Comparison of ENCODE assay signal across 1 cellular context in the genomic region with DNA sequence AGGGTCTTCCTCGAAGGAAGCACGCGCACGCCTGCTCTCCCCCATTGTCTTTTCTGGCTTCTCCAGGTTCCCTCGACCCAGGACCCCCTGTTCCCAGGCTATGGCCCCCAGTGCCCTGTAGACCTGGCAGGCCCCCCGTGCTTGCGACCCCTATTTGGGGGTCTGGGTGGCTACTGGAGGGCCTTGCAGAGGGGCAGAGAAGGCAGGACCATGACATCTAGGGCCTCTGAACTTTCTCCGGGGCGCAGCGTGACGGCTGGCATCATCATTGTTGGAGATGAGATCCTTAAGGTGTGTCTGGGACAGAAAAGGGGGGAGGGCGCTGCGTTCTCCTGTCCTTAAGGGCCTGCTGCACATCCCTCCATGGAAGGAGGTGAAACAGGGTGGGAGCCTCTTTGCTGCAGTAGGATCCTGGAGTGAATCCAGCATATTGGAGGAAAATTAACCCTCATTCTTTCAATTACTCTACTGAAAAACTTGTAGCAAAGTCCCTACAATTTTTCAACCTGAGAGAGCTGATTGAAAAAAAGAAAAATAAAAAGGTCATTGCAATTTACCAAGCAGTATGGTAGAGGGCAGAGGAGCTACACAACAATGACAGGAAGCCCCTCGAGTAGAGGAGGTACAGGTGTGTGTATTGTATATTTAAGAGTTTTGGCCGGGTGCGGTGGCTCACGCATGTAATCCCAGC.
A peak's percentile ranks its signal among the peaks of the same experiment; 100 is the strongest.
TF ChIP-seq lines count a peak whose summit lies in the region.

No MANE protein-coding gene starts in this region.

TF ChIP-seq in HepG2, 621 proteins besides CTCF, POLR2A, EP300 and RAD21:
- TF ChIP-seq RBFOX2 (IDR thresholded peaks at IDR 0.05; ENCODE audit: low read depth, low read length) (0 out of 2 replicates have a peak, but pooled peaks have one; percentile 35), SIX4 (CRISPR knock-in tag; IDR thresholded peaks at IDR 0.05) (no peak), FOXM1 (CRISPR knock-in tag; IDR thresholded peaks at IDR 0.05) (no peak)
- TF ChIP-seq, protein P1, sequence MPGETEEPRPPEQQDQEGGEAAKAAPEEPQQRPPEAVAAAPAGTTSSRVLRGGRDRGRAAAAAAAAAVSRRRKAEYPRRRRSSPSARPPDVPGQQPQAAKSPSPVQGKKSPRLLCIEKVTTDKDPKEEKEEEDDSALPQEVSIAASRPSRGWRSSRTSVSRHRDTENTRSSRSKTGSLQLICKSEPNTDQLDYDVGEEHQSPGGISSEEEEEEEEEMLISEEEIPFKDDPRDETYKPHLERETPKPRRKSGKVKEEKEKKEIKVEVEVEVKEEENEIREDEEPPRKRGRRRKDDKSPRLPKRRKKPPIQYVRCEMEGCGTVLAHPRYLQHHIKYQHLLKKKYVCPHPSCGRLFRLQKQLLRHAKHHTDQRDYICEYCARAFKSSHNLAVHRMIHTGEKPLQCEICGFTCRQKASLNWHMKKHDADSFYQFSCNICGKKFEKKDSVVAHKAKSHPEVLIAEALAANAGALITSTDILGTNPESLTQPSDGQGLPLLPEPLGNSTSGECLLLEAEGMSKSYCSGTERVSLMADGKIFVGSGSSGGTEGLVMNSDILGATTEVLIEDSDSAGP (CRISPR knock-in tag; IDR thresholded peaks at IDR 0.05; ENCODE audit: borderline replicate concordance) = 0 out of 2 replicates have a peak, but pooled peaks have one; percentile 11
